ENCODE assay signal across 15 cellular contexts in genomic region chr3:127000792-127001191, GRCh38.
"Had no signal": no experiment of that assay in that cellular context is flagged by ENCODE, and none has a peak within 500 bp of the region (broad histone marks: within the 10 kb centered on the region; RNA-seq: fewer than 3 reads in every experiment).

No MANE protein-coding gene starts in this region.

- H3K9me3 ChIP-seq: colonic mucosa, heart right ventricle, left lung had no signal

- H3K4me1 ChIP-seq: colonic mucosa, foreskin keratinocyte had no signal

- H3K27me3 ChIP-seq: colonic mucosa, foreskin keratinocyte, heart right ventricle, left lung, neural progenitor cell had no signal

- H3K36me3 ChIP-seq: colonic mucosa, neural progenitor cell had no signal

- H3K4me3 Mint-ChIP-seq: activated CD4-positive, alpha-beta T cell treated with anti-CD3 and anti-CD28 coated beads for 36 hours; activated CD8-positive, alpha-beta T cell treated with anti-CD3 and anti-CD28 coated beads, Interleukin-2, amount 10 ng/mL, durations not matched to agents 7 days and 5 days; activated T-helper 1 cell treated with anti-CD3 and anti-CD28 coated beads, Interleukin-12 subunit alpha, Interleukin-12 subunit beta, Interleukin-2, Interleukin-4 antibody, amounts not matched to agents 30 ng/mL and 10 ng/mL and 1 ng/mL, durations not matched to agents 14 hours and 24 hours and 36 hours; neural progenitor cell; stimulated activated effector memory CD8-positive, alpha-beta T cell treated with anti-CD3 and anti-CD28 coated beads, Interleukin-12 subunit alpha, Interleukin-12 subunit beta, amount 100 ng/mL, for 72 hours had no signal

- H3K4me3 ChIP-seq: colonic mucosa, heart right ventricle, left lung, neural progenitor cell had no signal

- H3K27me3 Mint-ChIP-seq: activated CD4-positive, alpha-beta T cell treated with anti-CD3 and anti-CD28 coated beads for 36 hours had no signal

- H3K4me1 Mint-ChIP-seq: activated CD4-positive, alpha-beta T cell treated with anti-CD3 and anti-CD28 coated beads for 36 hours; stimulated activated effector memory CD8-positive, alpha-beta T cell treated with anti-CD3 and anti-CD28 coated beads, Interleukin-12 subunit alpha, Interleukin-12 subunit beta, amount 100 ng/mL, for 72 hours had no signal

- H3K9me3 Mint-ChIP-seq: activated T-helper 1 cell treated with anti-CD3 and anti-CD28 coated beads, Interleukin-12 subunit alpha, Interleukin-12 subunit beta, Interleukin-2, Interleukin-4 antibody, amounts not matched to agents 30 ng/mL and 10 ng/mL and 1 ng/mL, durations not matched to agents 14 hours and 24 hours and 36 hours; neural progenitor cell; stimulated activated effector memory CD8-positive, alpha-beta T cell treated with anti-CD3 and anti-CD28 coated beads, Interleukin-12 subunit alpha, Interleukin-12 subunit beta, amount 100 ng/mL, for 72 hours had no signal

- H2AFZ ChIP-seq: neural progenitor cell, parathyroid adenoma had no signal

- H3K27ac ChIP-seq: colonic mucosa, foreskin keratinocyte had no signal

- H3K4me2 ChIP-seq: neural progenitor cell had no signal

- ATAC-seq: activated CD4-positive, alpha-beta T cell treated with anti-CD3 and anti-CD28 coated beads for 36 hours; activated CD8-positive, alpha-beta T cell treated with anti-CD3 and anti-CD28 coated beads, Interleukin-2, amount 10 ng/mL, durations not matched to agents 7 days and 5 days; foreskin keratinocyte; heart right ventricle; left lung; stimulated activated effector memory CD8-positive, alpha-beta T cell treated with anti-CD3 and anti-CD28 coated beads, Interleukin-12 subunit alpha, Interleukin-12 subunit beta, amount 100 ng/mL, for 72 hours had no signal

- H3K27ac Mint-ChIP-seq: activated CD4-positive, alpha-beta T cell treated with anti-CD3 and anti-CD28 coated beads for 36 hours; activated CD8-positive, alpha-beta T cell treated with anti-CD3 and anti-CD28 coated beads, Interleukin-2, amount 10 ng/mL, durations not matched to agents 7 days and 5 days; activated T-helper 1 cell treated with anti-CD3 and anti-CD28 coated beads, Interleukin-12 subunit alpha, Interleukin-12 subunit beta, Interleukin-2, Interleukin-4 antibody, amounts not matched to agents 30 ng/mL and 10 ng/mL and 1 ng/mL, durations not matched to agents 14 hours and 24 hours and 36 hours; neural progenitor cell; stimulated activated effector memory CD8-positive, alpha-beta T cell treated with anti-CD3 and anti-CD28 coated beads, Interleukin-12 subunit alpha, Interleukin-12 subunit beta, amount 100 ng/mL, for 72 hours had no signal

- DNase-seq: activated CD4-positive, alpha-beta T cell treated with anti-CD3 and anti-CD28 coated beads for 36 hours; activated CD8-positive, alpha-beta memory T cell treated with anti-CD3 and anti-CD28 coated beads, Interleukin-2, amount 50 U/mL, for 48 hours; activated CD8-positive, alpha-beta T cell treated with anti-CD3 and anti-CD28 coated beads, Interleukin-2, amount 10 ng/mL, durations not matched to agents 7 days and 5 days; activated naive CD4-positive, alpha-beta T cell; colonic mucosa; foreskin keratinocyte; heart right ventricle; left lung; retina; small intestine; T1000 had no signal

- H3K9ac ChIP-seq: neural progenitor cell, parathyroid adenoma had no signal
